In genomic region chr6:39166189-39166917, GRCh38 we compare ENCODE assay signal across 8 cellular contexts. TPM values are rescaled to one million over a fixed set of nuclear protein-coding genes. Genes with fewer than 3 reads are reported as not detected.
A peak's percentile ranks its signal among the peaks of the same experiment; 100 is the strongest.
DNase-seq lines count a peak whose midpoint lies in the region; ATAC-seq and TF ChIP-seq lines count a peak whose summit lies in the region.

No MANE protein-coding gene starts in this region.

- peaks cover 3% of the 10 kb centered on the region for H3K9me3 Mint-ChIP-seq in endodermal cell

- H3K4me3 Mint-ChIP-seq in endodermal cell = no peak overlapping the region

- no peaks in the 10 kb centered on the region for H3K36me3 Mint-ChIP-seq in endodermal cell (ENCODE audit: low read depth)

- H3K9ac ChIP-seq in endodermal cell (ENCODE audit: extremely low read depth, low read length, poor library complexity, severe bottlenecking) = no peak overlapping the region

- peaks cover 19% of the 10 kb centered on the region for H3K27me3 ChIP-seq in endodermal cell (ENCODE audit: control insufficient read depth, insufficient read depth, low read length, poor library complexity, severe bottlenecking)

- DNase-seq in DMS79 treated with DMSO at 0.1 percent for 48 hours (lab: John Stamatoyannopoulos, UW) (peak; percentile 82), HPDE6-E6E7 (ENCODE audit: extremely low spot score) (peak; percentile 69), NCI-H82 (lab: John Stamatoyannopoulos, UW) (peak; percentile 94), endodermal cell (peak; percentile 98), midbrain (lab: John Stamatoyannopoulos, UW) (peak; percentile 82)
- peak; percentile 65 to 70 for DNase-seq in activated CD8-positive, alpha-beta memory T cell treated with anti-CD3 and anti-CD28 coated beads for 4 hours (ENCODE audit: low read depth in 2 of 2)
- peak; percentile 81 for DNase-seq in stimulated activated CD8-positive, alpha-beta memory T cell treated with anti-CD3 and anti-CD28 coated beads, Interleukin-4, amount 100 ng/mL, for 24 hours (ENCODE audit: low read depth)

- H3K36me3 ChIP-seq in endodermal cell (ENCODE audit: control insufficient read depth, insufficient read depth, low read length) = no peaks in the 10 kb centered on the region

- peaks cover 8% of the 10 kb centered on the region for H3K9me3 ChIP-seq in endodermal cell (ENCODE audit: control insufficient read depth, low read length)

- peaks cover 23% of the 10 kb centered on the region for H3K27me3 Mint-ChIP-seq in endodermal cell (ENCODE audit: insufficient read depth)

- no peak for ATAC-seq in GM18520 (IDR thresholded peaks at IDR 0.05; ENCODE audit: unreplicated experiment)

- no peaks in the 10 kb centered on the region for H3K4me1 ChIP-seq in endodermal cell (ENCODE audit: control insufficient read depth, insufficient read depth, low read length)

- H3K4me3 ChIP-seq in endodermal cell (ENCODE audit: low read length) = no peak overlapping the region

- no peak overlapping the region for H3K27ac Mint-ChIP-seq in endodermal cell

- WGBS in endodermal cell (ENCODE audit: insufficient coverage in 1 of 2, insufficient read length in 1 of 2), 2 experiments = 25 to 39% methylated on average over 4 to 20 of the region's 20 CpGs

- H3K27ac ChIP-seq in endodermal cell (ENCODE audit: low read depth, low read length) = no peak overlapping the region

- TF ChIP-seq CTCF in endodermal cell (conservative IDR thresholded peaks at IDR 0.05) = peak; percentile 98

- H3K4me1 Mint-ChIP-seq in endodermal cell = peaks cover 8% of the 10 kb centered on the region

RNA-seq across cellular contexts. Expression of gene SAYSD1, which starts 51.4 kb away (rescaled TPM):
- 10 to 100 TPM in 1 of 2 donors, 1 to 10 TPM in 1; 7.2 to 13.0 TPM for total RNA-seq in endodermal cell
- 12.8 TPM for polyA plus RNA-seq in endodermal cell (2013, experiment 1 of 2)
- 11.6 TPM for polyA plus RNA-seq in endodermal cell (2013, experiment 2 of 2)
